Comparison of ENCODE assay signal across 26 cellular contexts in genomic region chr5:168562274-168562673, GRCh38. TPM values are rescaled to one million over a fixed set of nuclear protein-coding genes. Genes with fewer than 3 reads are reported as not detected.
A peak's percentile ranks its signal among the peaks of the same experiment; 100 is the strongest.
DNase-seq lines count a peak whose midpoint lies in the region; ATAC-seq and TF ChIP-seq lines count a peak whose summit lies in the region.
"Had no signal": no experiment of that assay in that cellular context is flagged by ENCODE, and none has a peak within 500 bp of the region (broad histone marks: within the 10 kb centered on the region; RNA-seq: fewer than 3 reads in every experiment).

No MANE protein-coding gene starts in this region.

- no peak overlapping the region for H3K4me3 ChIP-seq in heart right ventricle
- H3K4me3 ChIP-seq: BLaER1, Peyer's patch, SK-N-MC had no signal

- CTCF ChIA-PET in activated CD8-positive, alpha-beta T cell treated with anti-CD3 and anti-CD28 coated beads for 36 hours (lab: Charles Lee), result no interaction called here
- CTCF ChIA-PET in activated CD8-positive, alpha-beta T cell treated with anti-CD3 and anti-CD28 coated beads, Interleukin-2, amount 10 ng/mL, durations not matched to agents 7 days and 5 days (lab: Charles Lee), result no interaction called here

- no peak for TF ChIP-seq CTCF in activated CD8-positive, alpha-beta T cell treated with anti-CD3 and anti-CD28 coated beads for 36 hours (IDR thresholded peaks at IDR 0.05)
- no peak for TF ChIP-seq CTCF in brain (conservative IDR thresholded peaks at IDR 0.05)
- no peak for TF ChIP-seq CTCF in osteocyte (IDR thresholded peaks at IDR 0.05)
- TF ChIP-seq CTCF in heart right ventricle (IDR thresholded peaks at IDR 0.05), result no peak

- H3K4me1 ChIP-seq in heart right ventricle, result peaks cover 0 to 26% (median 4%) of the 10 kb centered on the region in 9 donors
- H3K4me1 ChIP-seq: BLaER1, Peyer's patch had no signal

- POLR2A ChIA-PET in activated CD8-positive, alpha-beta T cell treated with anti-CD3 and anti-CD28 coated beads for 36 hours (lab: Charles Lee), result no interaction called here
- POLR2A ChIA-PET in activated CD8-positive, alpha-beta T cell treated with anti-CD3 and anti-CD28 coated beads, Interleukin-2, amount 10 ng/mL, durations not matched to agents 7 days and 5 days (lab: Charles Lee), result no interaction called here

- no peaks in the 10 kb centered on the region for H3K27me3 Mint-ChIP-seq in activated CD8-positive, alpha-beta T cell treated with anti-CD3 and anti-CD28 coated beads for 36 hours
- H3K27me3 Mint-ChIP-seq in activated CD8-positive, alpha-beta T cell treated with anti-CD3 and anti-CD28 coated beads, Interleukin-2, amount 10 ng/mL, durations not matched to agents 7 days and 5 days (ENCODE audit: low read depth), result no peaks in the 10 kb centered on the region
- H3K27me3 Mint-ChIP-seq in brain, result no peaks in the 10 kb centered on the region
- no peaks in the 10 kb centered on the region for H3K27me3 Mint-ChIP-seq in osteocyte (ENCODE audit: unreplicated experiment)
- H3K27me3 Mint-ChIP-seq in activated T-cell treated with anti-CD3 and anti-CD28 coated beads, Interleukin-2, amount 50 U/mL, for 72 hours (ENCODE audit: low read depth), result no peaks in the 10 kb centered on the region
- H3K27me3 Mint-ChIP-seq: CD4-positive, CD25-positive, alpha-beta regulatory T cell had no signal

- H3K9me3 ChIP-seq in heart right ventricle, result no peaks in the 10 kb centered on the region
- H3K9me3 ChIP-seq: BLaER1, Peyer's patch had no signal

- no peak for DNase-seq in activated CD8-positive, alpha-beta T cell treated with anti-CD3 and anti-CD28 coated beads for 36 hours
- DNase-seq in activated CD8-positive, alpha-beta T cell treated with anti-CD3 and anti-CD28 coated beads, Interleukin-2, amount 10 ng/mL, durations not matched to agents 7 days and 5 days, result no peak
- no peak for DNase-seq in left lobe of liver (ENCODE audit: low spot score)
- DNase-seq in osteocyte (ENCODE audit: extremely low spot score, unreplicated experiment), result no peak
- DNase-seq in Right ventricle myocardium inferior (ENCODE audit: missing footprints), result no peak
- no peak for DNase-seq in heart right ventricle
- DNase-seq in activated T-cell treated with anti-CD3 and anti-CD28 coated beads, Interleukin-2, amount 50 U/mL, for 72 hours, result no peak
- DNase-seq: 8988T; CD4-positive, CD25-positive, alpha-beta regulatory T cell; DMS53; GOT3; HCEC 1CT; NCI-H1048; NCI-H1417; NCI-H1694 treated with DMSO at 0.1 percent for 48 hours; NCI-H2081; NCI-H2227 treated with DMSO at 0.1 percent for 48 hours; NCI-H526 treated with DMSO at 0.1 percent for 48 hours; Peyer's patch; SIG-M5 had no signal

- H3K4me3 Mint-ChIP-seq in activated CD8-positive, alpha-beta T cell treated with anti-CD3 and anti-CD28 coated beads for 36 hours, result no peak overlapping the region
- H3K4me3 Mint-ChIP-seq in activated CD8-positive, alpha-beta T cell treated with anti-CD3 and anti-CD28 coated beads, Interleukin-2, amount 10 ng/mL, durations not matched to agents 7 days and 5 days, result no peak overlapping the region
- H3K4me3 Mint-ChIP-seq in brain, result no peak overlapping the region
- no peak overlapping the region for H3K4me3 Mint-ChIP-seq in osteocyte (ENCODE audit: unreplicated experiment)
- H3K4me3 Mint-ChIP-seq in activated T-cell treated with anti-CD3 and anti-CD28 coated beads, Interleukin-2, amount 50 U/mL, for 72 hours, result no peak overlapping the region
- H3K4me3 Mint-ChIP-seq: CD4-positive, CD25-positive, alpha-beta regulatory T cell had no signal

- intact Hi-C loops in activated CD8-positive, alpha-beta T cell treated with anti-CD3 and anti-CD28 coated beads for 36 hours (cut with micrococcal nuclease), result no loop called here
- intact Hi-C loops in Right ventricle myocardium inferior (cut with DNase I), result no loop called here
- intact Hi-C loops in heart right ventricle (cut with DNase I), result no loop called here

- peak overlapping the region; percentile 11 for H3K27ac Mint-ChIP-seq in activated CD8-positive, alpha-beta T cell treated with anti-CD3 and anti-CD28 coated beads for 36 hours
- H3K27ac Mint-ChIP-seq in activated CD8-positive, alpha-beta T cell treated with anti-CD3 and anti-CD28 coated beads, Interleukin-2, amount 10 ng/mL, durations not matched to agents 7 days and 5 days, result no peak overlapping the region
- H3K27ac Mint-ChIP-seq in brain, result peak overlapping the region in 4 of 5 experiments; percentile 3 to 51 (median 14)
- peak overlapping the region; percentile 20 for H3K27ac Mint-ChIP-seq in osteocyte (ENCODE audit: unreplicated experiment)
- H3K27ac Mint-ChIP-seq in activated T-cell treated with anti-CD3 and anti-CD28 coated beads, Interleukin-2, amount 50 U/mL, for 72 hours, result no peak overlapping the region
- H3K27ac Mint-ChIP-seq: CD4-positive, CD25-positive, alpha-beta regulatory T cell had no signal

- no peak overlapping the region for H3K27ac ChIP-seq in heart right ventricle
- H3K27ac ChIP-seq: BLaER1, HL-60, SK-N-MC had no signal

- 66 to 80% methylated on average over 2 of the region's 2 CpGs for WGBS in heart right ventricle, 2 donors

- H3K9me3 Mint-ChIP-seq in activated CD8-positive, alpha-beta T cell treated with anti-CD3 and anti-CD28 coated beads for 36 hours, result no peaks in the 10 kb centered on the region
- no peaks in the 10 kb centered on the region for H3K9me3 Mint-ChIP-seq in activated CD8-positive, alpha-beta T cell treated with anti-CD3 and anti-CD28 coated beads, Interleukin-2, amount 10 ng/mL, durations not matched to agents 7 days and 5 days (ENCODE audit: insufficient read depth)
- H3K9me3 Mint-ChIP-seq in brain, result no peaks in the 10 kb centered on the region
- no peaks in the 10 kb centered on the region for H3K9me3 Mint-ChIP-seq in osteocyte (ENCODE audit: unreplicated experiment)
- H3K9me3 Mint-ChIP-seq in activated T-cell treated with anti-CD3 and anti-CD28 coated beads, Interleukin-2, amount 50 U/mL, for 72 hours, result no peaks in the 10 kb centered on the region
- H3K9me3 Mint-ChIP-seq: CD4-positive, CD25-positive, alpha-beta regulatory T cell had no signal

- peaks cover under 1% of the 10 kb centered on the region for H3K4me1 Mint-ChIP-seq in activated CD8-positive, alpha-beta T cell treated with anti-CD3 and anti-CD28 coated beads for 36 hours (ENCODE audit: low read depth)
- no peaks in the 10 kb centered on the region for H3K4me1 Mint-ChIP-seq in activated CD8-positive, alpha-beta T cell treated with anti-CD3 and anti-CD28 coated beads, Interleukin-2, amount 10 ng/mL, durations not matched to agents 7 days and 5 days (ENCODE audit: low read depth)
- H3K4me1 Mint-ChIP-seq in brain (peaks cover 30% of the 10 kb centered on the region), osteocyte (ENCODE audit: unreplicated experiment) (peaks cover 9% of the 10 kb centered on the region)
- no peaks in the 10 kb centered on the region for H3K4me1 Mint-ChIP-seq in activated T-cell treated with anti-CD3 and anti-CD28 coated beads, Interleukin-2, amount 50 U/mL, for 72 hours (ENCODE audit: low read depth)

- peaks cover 0 to 100% (median 25%) of the 10 kb centered on the region in 9 donors for H3K36me3 ChIP-seq in heart right ventricle

- peaks cover 44% of the 10 kb centered on the region for H3K36me3 Mint-ChIP-seq in activated CD8-positive, alpha-beta T cell treated with anti-CD3 and anti-CD28 coated beads for 36 hours (ENCODE audit: low read depth)
- peaks cover 47% of the 10 kb centered on the region for H3K36me3 Mint-ChIP-seq in activated CD8-positive, alpha-beta T cell treated with anti-CD3 and anti-CD28 coated beads, Interleukin-2, amount 10 ng/mL, durations not matched to agents 7 days and 5 days (ENCODE audit: low read depth)
- H3K36me3 Mint-ChIP-seq in brain (peaks cover 75% of the 10 kb centered on the region), osteocyte (ENCODE audit: unreplicated experiment) (peaks cover 30% of the 10 kb centered on the region)
- H3K36me3 Mint-ChIP-seq in activated T-cell treated with anti-CD3 and anti-CD28 coated beads, Interleukin-2, amount 50 U/mL, for 72 hours (ENCODE audit: insufficient read depth in 2 of 2), result peaks cover 4 to 18% of the 10 kb centered on the region in 2 donors

- no peaks in the 10 kb centered on the region for H3K27me3 ChIP-seq in heart right ventricle
- H3K27me3 ChIP-seq: BLaER1, Peyer's patch had no signal

- no peak for ATAC-seq in activated CD8-positive, alpha-beta T cell treated with anti-CD3 and anti-CD28 coated beads for 36 hours
- ATAC-seq in activated CD8-positive, alpha-beta T cell treated with anti-CD3 and anti-CD28 coated beads, Interleukin-2, amount 10 ng/mL, durations not matched to agents 7 days and 5 days, result no peak
- ATAC-seq in left lobe of liver (peak; percentile 50), Right ventricle myocardium inferior (no peak), heart right ventricle (no peak)
- ATAC-seq in activated T-cell treated with anti-CD3 and anti-CD28 coated beads, Interleukin-2, amount 50 U/mL, for 72 hours (replicated peaks in 1 of 2), result no peak

RNA-seq across cellular contexts. Expression of gene PANK3, which starts 16.9 kb away (rescaled TPM):
- total RNA-seq in activated CD8-positive, alpha-beta T cell treated with anti-CD3 and anti-CD28 coated beads for 36 hours, result 10 to 100 TPM; 58.7 to 60.6 TPM
- 10 to 100 TPM; 57.4 to 73.0 TPM for total RNA-seq in activated CD8-positive, alpha-beta T cell treated with anti-CD3 and anti-CD28 coated beads, Interleukin-2, amount 10 ng/mL, durations not matched to agents 7 days and 5 days
- 6.4 TPM for polyA plus RNA-seq in brain (ENCODE audit: insufficient read depth, low read depth, low replicate concordance)
- total RNA-seq in left lobe of liver, result 41.3 TPM
- total RNA-seq in osteocyte, result 70.8 and 73.3 TPM in 2 replicates
- total RNA-seq in Right ventricle myocardium inferior, result 23.8 TPM
- 10 to 100 TPM; 26.0 to 46.6 (median 33.7) TPM for total RNA-seq in heart right ventricle
- polyA plus RNA-seq in heart right ventricle, result 1 to 10 TPM; 3.0 to 6.2 TPM
- 10 to 100 TPM; 48.6 to 52.3 TPM for total RNA-seq in activated T-cell treated with anti-CD3 and anti-CD28 coated beads, Interleukin-2, amount 50 U/mL, for 72 hours

RNA-seq across cellular contexts. Expression of gene FBLL1, which starts 33.2 kb away (rescaled TPM):
- total RNA-seq in activated CD8-positive, alpha-beta T cell treated with anti-CD3 and anti-CD28 coated beads for 36 hours, result under 1 TPM in 1 of 2 experiments, not detected in 1; 0.20 TPM
- under 1 TPM; 0.21 to 0.37 TPM for total RNA-seq in activated CD8-positive, alpha-beta T cell treated with anti-CD3 and anti-CD28 coated beads, Interleukin-2, amount 10 ng/mL, durations not matched to agents 7 days and 5 days
- polyA plus RNA-seq in brain (ENCODE audit: insufficient read depth, low read depth, low replicate concordance) (33.1 TPM), heart right ventricle (under 1 TPM in 1 of 2 donors, not detected in 1; 0.25 TPM)
- total RNA-seq in left lobe of liver (0.15 TPM), osteocyte (3.8 and 4.6 TPM in 2 replicates), Right ventricle myocardium inferior (not detected), heart right ventricle (under 1 TPM in 4 of 10 donors, not detected in 6; 0.16 to 0.61 (median 0.27) TPM)
- 1 to 10 TPM in 1 of 2 donors, under 1 TPM in 1; 0.37 to 1.6 TPM for total RNA-seq in activated T-cell treated with anti-CD3 and anti-CD28 coated beads, Interleukin-2, amount 50 U/mL, for 72 hours
- total RNA-seq: CD4-positive, CD25-positive, alpha-beta regulatory T cell; G401; OCI-LY7 had no signal
- polyA plus RNA-seq: CD4-positive, CD25-positive, alpha-beta regulatory T cell had no signal

Comparison
In these comparisons a context has a peak if more than half of its experiments do, and no peak if none do; other contexts are left out.
1. H3K27ac Mint-ChIP-seq: peak in activated CD8-positive, alpha-beta T cell treated with anti-CD3 and anti-CD28 coated beads for 36 hours (single experiment), brain (4 of 5) and osteocyte (single experiment); none in activated CD8-positive, alpha-beta T cell treated with anti-CD3 and anti-CD28 coated beads, Interleukin-2, amount 10 ng/mL, durations not matched to agents 7 days and 5 days (single experiment) and activated T-cell treated with anti-CD3 and anti-CD28 coated beads, Interleukin-2, amount 50 U/mL, for 72 hours (single experiment).